In the genomic region with DNA sequence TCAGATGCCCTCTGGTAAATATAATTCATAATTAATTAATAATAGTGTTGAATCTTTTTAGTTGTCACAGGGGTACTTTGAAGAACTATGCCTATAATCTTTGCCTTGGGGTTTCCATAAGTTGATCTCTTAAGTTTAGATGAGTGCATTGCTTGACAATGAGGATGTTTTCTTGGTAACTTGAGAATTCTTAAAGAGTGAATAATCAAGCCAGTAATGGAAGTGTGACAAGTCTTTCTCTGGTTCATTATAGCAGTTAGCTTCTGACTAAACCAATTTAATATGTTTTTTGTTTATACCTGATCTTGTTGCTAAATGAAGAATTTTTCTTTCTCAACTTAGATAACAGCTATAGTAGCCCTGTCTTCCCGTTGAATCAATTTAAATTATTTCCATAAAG, we compare ENCODE assay signal across 13 cellular contexts. TPM values are rescaled to one million over a fixed set of nuclear protein-coding genes. Genes with fewer than 3 reads are reported as not detected.
DNase-seq lines count a peak whose midpoint lies in the region; ATAC-seq and TF ChIP-seq lines count a peak whose summit lies in the region.
"Had no signal": no experiment of that assay in that cellular context is flagged by ENCODE, and none has a peak within 500 bp of the region (broad histone marks: within the 10 kb centered on the region; RNA-seq: fewer than 3 reads in every experiment).

No MANE protein-coding gene starts in this region.

- ATAC-seq in GM18502 (IDR thresholded peaks at IDR 0.05; ENCODE audit: poor library complexity, unreplicated experiment) = no peak
- ATAC-seq: left lung had no signal

- H2AK5ac ChIP-seq in mesendoderm (ENCODE audit: low read length) = no peak overlapping the region

- H3K56ac ChIP-seq in mesendoderm (ENCODE audit: low read length) = no peak overlapping the region

- no peak overlapping the region for H2BK120ac ChIP-seq in mesendoderm (ENCODE audit: low read depth, low read length)

- H3K27ac ChIP-seq in mesendoderm (ENCODE audit: low read depth, low read length) = no peak overlapping the region
- H3K27ac ChIP-seq: left lung had no signal

- H3K4me2 ChIP-seq in mesendoderm (ENCODE audit: low read length) = no peak overlapping the region

- peaks cover 11% of the 10 kb centered on the region for H3K79me1 ChIP-seq in mesendoderm (ENCODE audit: low read length)

- H3K18ac ChIP-seq in mesendoderm (ENCODE audit: low read length) = no peak overlapping the region

- H3K4me1 ChIP-seq in mesendoderm (ENCODE audit: control insufficient read depth, low read depth, low read length) = no peaks in the 10 kb centered on the region

- H4K8ac ChIP-seq in mesendoderm (ENCODE audit: low read depth, low read length) = no peak overlapping the region

- no peak overlapping the region for H3K4ac ChIP-seq in mesendoderm (ENCODE audit: low read depth, low read length)

- no peak for TF ChIP-seq CTCF in cardiac fibroblast (IDR thresholded peaks at IDR 0.05; ENCODE audit: low read depth, low read length)

- H3K4me3 ChIP-seq in cardiac fibroblast (replicated peaks in 1 of 2; ENCODE audit: low read depth in 2 of 2, low read length in 2 of 2) = no peak overlapping the region
- H3K4me3 ChIP-seq in mesendoderm (ENCODE audit: low read length) = no peak overlapping the region
- H3K4me3 ChIP-seq: left lung had no signal

- no peak overlapping the region for H3K9ac ChIP-seq in mesendoderm (ENCODE audit: low read length)

- H3K79me2 ChIP-seq in mesendoderm (ENCODE audit: control insufficient read depth, insufficient read depth, low read length) = no peaks in the 10 kb centered on the region

- H2BK15ac ChIP-seq in mesendoderm (replicated peaks; ENCODE audit: low read depth) = no peak overlapping the region

- H4K5ac ChIP-seq in mesendoderm (ENCODE audit: low read length) = no peak overlapping the region

- H3K36me3 ChIP-seq in mesendoderm (ENCODE audit: control insufficient read depth, insufficient read depth, low read length) = no peaks in the 10 kb centered on the region

- H3K27me3 ChIP-seq in mesendoderm (ENCODE audit: insufficient read depth, low read length, poor library complexity) = no peaks in the 10 kb centered on the region
- H3K27me3 ChIP-seq: left lung had no signal

- WGBS in mesendoderm (ENCODE audit: extremely low coverage, insufficient coverage, low lambda C conversion rate) = no CpG with 5 or more reads among the region's 1 CpG

- DNase-seq in Daoy (ENCODE audit: low read depth) (peak; percentile 33), NCI-H226 (peak; percentile 15), cardiac fibroblast (ENCODE audit: low read depth in 2 of 2) (peak; percentile 35 to 67), mesendoderm (peak; percentile 54), NCI-H1436 treated with DMSO at 0.1 percent for 48 hours (lab: John Stamatoyannopoulos, UW) (no peak)
- DNase-seq in activated T-cell treated with anti-CD3 and anti-CD28 coated beads, Interleukin-2, amount 50 U/mL, for 1 hour = no peak
- no peak for DNase-seq in activated effector memory CD4-positive, alpha-beta T cell treated with Interleukin-2 at 50 U/mL for 16 hours
- DNase-seq: activated CD4-positive, alpha-beta T cell treated with anti-CD3 and anti-CD28 coated beads for 1 hour; activated T-cell treated with anti-CD3 and anti-CD28 coated beads for 4 hours; KBM-7; left lung; NCI-H82 had no signal

- no peak overlapping the region for H3K23ac ChIP-seq in mesendoderm (ENCODE audit: low read length)

- no peak overlapping the region for H2BK5ac ChIP-seq in mesendoderm (ENCODE audit: low read length)

RNA-seq across cellular contexts. Expression of gene ATXN10, which starts 46.2 kb away (rescaled TPM):
- 116 and 130 TPM in 2 replicates for total RNA-seq in Daoy (2014; rRNA removed; shearing (Covaris generic))
- 81.8 TPM for polyA plus RNA-seq in mesendoderm (2013, experiment 1 of 2)
- polyA plus RNA-seq in mesendoderm (2013, experiment 2 of 2) = 81.9 TPM

Comparison
In these comparisons a context has a peak if more than half of its experiments do, and no peak if none do; other contexts are left out.
1. DNase-seq: peak in Daoy (single experiment), NCI-H226 (single experiment), cardiac fibroblast (2 of 2) and mesendoderm (single experiment); none in activated T-cell treated with anti-CD3 and anti-CD28 coated beads, Interleukin-2, amount 50 U/mL, for 1 hour (single experiment), NCI-H1436 treated with DMSO at 0.1 percent for 48 hours (single experiment) and activated effector memory CD4-positive, alpha-beta T cell treated with Interleukin-2 at 50 U/mL for 16 hours (single experiment).